In the genomic region with DNA sequence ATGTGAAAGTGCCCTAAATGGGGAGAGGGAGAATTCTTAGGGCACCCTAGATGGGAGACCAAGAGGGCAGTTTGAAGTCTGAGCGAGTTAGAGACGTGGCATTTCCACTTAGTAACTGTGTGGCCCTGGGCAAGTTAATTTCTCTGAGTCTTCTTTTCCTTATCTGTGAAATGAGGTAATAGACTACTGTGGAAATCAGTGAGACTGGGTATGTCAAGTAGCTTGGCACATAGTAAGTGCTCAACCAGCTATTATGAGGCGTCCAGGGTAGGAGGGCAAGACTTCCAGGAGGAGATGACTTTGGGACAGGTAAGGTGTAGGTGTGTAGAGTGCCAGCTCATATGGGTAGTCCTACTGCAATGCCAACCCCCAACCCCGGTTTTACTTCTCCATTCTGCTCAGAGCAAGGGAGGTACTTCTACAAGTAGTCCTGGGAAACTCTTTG, we compare ENCODE assay signal across 9 cellular contexts. TPM values are rescaled to one million over a fixed set of nuclear protein-coding genes. Genes with fewer than 3 reads are reported as not detected.
DNase-seq lines count a peak whose midpoint lies in the region; ATAC-seq and TF ChIP-seq lines count a peak whose summit lies in the region.
"Had no signal": no experiment of that assay in that cellular context is flagged by ENCODE, and none has a peak within 500 bp of the region (broad histone marks: within the 10 kb centered on the region; RNA-seq: fewer than 3 reads in every experiment).

No MANE protein-coding gene starts in this region.

- H3K4me3 ChIP-seq in SJCRH30 (peak overlapping the region; percentile 69), neutrophil (ENCODE audit: low read depth in 1 of 2, low read length in 1 of 2) (peak overlapping the region; percentile 81 to 82)

- intact Hi-C loops in activated CD4-positive, alpha-beta T cell treated with anti-CD3 and anti-CD28 coated beads for 36 hours (cut with DNase I, micrococcal nuclease) = loop anchor here in 1 of 2 experiments (5.0 kb wide), 1 partner anchor 1714 kb away; a partner anchor contains a TSS

- H3K36me3 ChIP-seq in SJCRH30 = no peaks in the 10 kb centered on the region
- H3K36me3 ChIP-seq in neutrophil = no peaks in the 10 kb centered on the region

- peak; percentile 36 for ATAC-seq in activated CD4-positive, alpha-beta T cell treated with anti-CD3 and anti-CD28 coated beads for 36 hours
- peak; percentile 61 for ATAC-seq in HG02943 (IDR thresholded peaks at IDR 0.05; ENCODE audit: low read depth, unreplicated experiment)

- CTCF ChIA-PET in activated CD4-positive, alpha-beta T cell treated with anti-CD3 and anti-CD28 coated beads for 36 hours (lab: Charles Lee) = interaction anchor here (0.6 kb wide), 1 partner anchor 1547 kb away, joined by 3 read pairs; no protein-coding TSS in a partner anchor
- CTCF ChIA-PET in HEK293T (lab: Yijun Ruan, JAX) = interaction anchor here (0.6 kb wide), 1 partner anchor 424 kb away, joined by 3 read pairs; no protein-coding TSS in a partner anchor

- H3K36me3 Mint-ChIP-seq in activated CD4-positive, alpha-beta T cell treated with anti-CD3 and anti-CD28 coated beads for 36 hours (ENCODE audit: low read depth) = peaks cover 42% of the 10 kb centered on the region
- peaks cover 8% of the 10 kb centered on the region for H3K36me3 Mint-ChIP-seq in endothelial cell (ENCODE audit: low read depth, unreplicated experiment)

- H3K27me3 Mint-ChIP-seq in activated CD4-positive, alpha-beta T cell treated with anti-CD3 and anti-CD28 coated beads for 36 hours = no peaks in the 10 kb centered on the region
- H3K27me3 Mint-ChIP-seq in endothelial cell (ENCODE audit: unreplicated experiment) = peaks cover 2% of the 10 kb centered on the region

- peak overlapping the region; percentile 98 for H3K27ac Mint-ChIP-seq in activated CD4-positive, alpha-beta T cell treated with anti-CD3 and anti-CD28 coated beads for 36 hours
- peak overlapping the region; percentile 90 for H3K27ac Mint-ChIP-seq in endothelial cell (ENCODE audit: unreplicated experiment)

- H3K4me1 ChIP-seq in SJCRH30 (peaks cover 3% of the 10 kb centered on the region; the same call in 1 of the 2 replicates), neutrophil (ENCODE audit: control insufficient read depth in 1 of 2, insufficient read depth in 1 of 2, low read depth in 1 of 2, low read length in 1 of 2) (peaks cover 24 to 31% of the 10 kb centered on the region in 2 experiments)

- no peak for TF ChIP-seq CTCF in endothelial cell (IDR thresholded peaks at IDR 0.05; ENCODE audit: unreplicated experiment)
- TF ChIP-seq CTCF in neutrophil (IDR thresholded peaks at IDR 0.05) = no peak

- H3K9me3 ChIP-seq in SJCRH30 (replicated peaks) (peaks cover 4% of the 10 kb centered on the region; the same call in 1 of the 2 replicates), neutrophil (no peaks in the 10 kb centered on the region)

- peak; percentile 50 for DNase-seq in activated CD4-positive, alpha-beta T cell treated with anti-CD3 and anti-CD28 coated beads for 36 hours
- no peak for DNase-seq in activated CD4-positive, alpha-beta T cell treated with anti-CD3 and anti-CD28 coated beads, Interleukin-2, amount 50 U/mL, for 1 hour
- DNase-seq in SJCRH30 (no peak), endothelial cell (ENCODE audit: low spot score) (no peak), HuH-7 (ENCODE audit: low spot score) (no peak), HEK293T (ENCODE audit: extremely low spot score) (no peak)

- H3K9me3 Mint-ChIP-seq in activated CD4-positive, alpha-beta T cell treated with anti-CD3 and anti-CD28 coated beads for 36 hours (ENCODE audit: low read depth) = peaks cover 2% of the 10 kb centered on the region
- H3K9me3 Mint-ChIP-seq in endothelial cell (ENCODE audit: unreplicated experiment) = no peaks in the 10 kb centered on the region

- H3K27ac ChIP-seq in SJCRH30 (no peak overlapping the region), neutrophil (peak overlapping the region; percentile 81)
- H3K27ac ChIP-seq: epithelial cell of prostate had no signal

- H3K27me3 ChIP-seq in SJCRH30 = 0 out of 2 replicates have a peak, but pooled peaks cover 5% of the 10 kb centered on the region
- H3K27me3 ChIP-seq in neutrophil = no peaks in the 10 kb centered on the region

- peaks cover 63% of the 10 kb centered on the region for H3K4me1 Mint-ChIP-seq in activated CD4-positive, alpha-beta T cell treated with anti-CD3 and anti-CD28 coated beads for 36 hours
- H3K4me1 Mint-ChIP-seq in endothelial cell (ENCODE audit: unreplicated experiment) = peaks cover 12% of the 10 kb centered on the region

- H3K4me3 Mint-ChIP-seq in activated CD4-positive, alpha-beta T cell treated with anti-CD3 and anti-CD28 coated beads for 36 hours = peak overlapping the region; percentile 91
- H3K4me3 Mint-ChIP-seq in endothelial cell (ENCODE audit: unreplicated experiment) = peak overlapping the region; percentile 94

- POLR2A ChIA-PET in activated CD4-positive, alpha-beta T cell treated with anti-CD3 and anti-CD28 coated beads for 36 hours (lab: Charles Lee) = interaction anchor here (0.9 to 1.1 kb wide), 2 partner anchors 26 to 46 kb away, joined by 3 read pairs; no protein-coding TSS in a partner anchor
- POLR2A ChIA-PET in HEK293T (lab: Yijun Ruan, JAX) = no interaction called here

TF ChIP-seq in HEK293T, 16 proteins besides CTCF, POLR2A, EP300 and RAD21:
- TF ChIP-seq ARNT (IDR thresholded peaks at IDR 0.05) (no peak), BHLHE40 (IDR thresholded peaks at IDR 0.05; ENCODE audit: borderline replicate concordance) (no peak), L3MBTL2 (conservative IDR thresholded peaks at IDR 0.05) (no peak), FOXM1 (IDR thresholded peaks at IDR 0.05; ENCODE audit: borderline replicate concordance) (no peak), LEF1 (IDR thresholded peaks at IDR 0.05; ENCODE audit: borderline replicate concordance) (no peak), ELF4 (IDR thresholded peaks at IDR 0.05) (no peak), NFRKB (IDR thresholded peaks at IDR 0.05) (no peak), FOXA1 (IDR thresholded peaks at IDR 0.05) (no peak), TARDBP (IDR thresholded peaks at IDR 0.05) (no peak), FOXK2 (IDR thresholded peaks at IDR 0.05) (no peak), CTBP1 (IDR thresholded peaks at IDR 0.05; ENCODE audit: borderline replicate concordance) (no peak), SUZ12 (IDR thresholded peaks at IDR 0.05) (no peak), HDGF (IDR thresholded peaks at IDR 0.05; ENCODE audit: borderline replicate concordance) (no peak), SP1 (IDR thresholded peaks at IDR 0.05) (no peak), ZNF384 (IDR thresholded peaks at IDR 0.05) (no peak)
- TF ChIP-seq, protein P1, sequence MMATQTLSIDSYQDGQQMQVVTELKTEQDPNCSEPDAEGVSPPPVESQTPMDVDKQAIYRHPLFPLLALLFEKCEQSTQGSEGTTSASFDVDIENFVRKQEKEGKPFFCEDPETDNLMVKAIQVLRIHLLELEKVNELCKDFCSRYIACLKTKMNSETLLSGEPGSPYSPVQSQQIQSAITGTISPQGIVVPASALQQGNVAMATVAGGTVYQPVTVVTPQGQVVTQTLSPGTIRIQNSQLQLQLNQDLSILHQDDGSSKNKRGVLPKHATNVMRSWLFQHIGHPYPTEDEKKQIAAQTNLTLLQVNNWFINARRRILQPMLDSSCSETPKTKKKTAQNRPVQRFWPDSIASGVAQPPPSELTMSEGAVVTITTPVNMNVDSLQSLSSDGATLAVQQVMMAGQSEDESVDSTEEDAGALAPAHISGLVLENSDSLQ (IDR thresholded peaks at IDR 0.05) = no peak

RNA-seq across cellular contexts. Expression of a gene that starts 0.8 kb away (rescaled TPM):
- total RNA-seq in activated CD4-positive, alpha-beta T cell treated with anti-CD3 and anti-CD28 coated beads for 36 hours = 10 to 100 TPM; 39.9 to 40.7 TPM
- total RNA-seq in SJCRH30 (2014; rRNA removed; shearing (Covaris generic)) = 18.6 and 19.6 TPM in 2 replicates
- total RNA-seq in endothelial cell (ENCODE audit: unreplicated experiment) = 34.7 TPM
